ENCODE assay signal across 1 cellular context in genomic region chr14:21104448-21105060, GRCh38.
TF ChIP-seq lines count a peak whose summit lies in the region.

No MANE protein-coding gene starts in this region.

TF ChIP-seq in WTC11, 78 proteins besides CTCF, POLR2A, EP300 and RAD21 (continued from another document):
- TF ChIP-seq, protein P1, sequence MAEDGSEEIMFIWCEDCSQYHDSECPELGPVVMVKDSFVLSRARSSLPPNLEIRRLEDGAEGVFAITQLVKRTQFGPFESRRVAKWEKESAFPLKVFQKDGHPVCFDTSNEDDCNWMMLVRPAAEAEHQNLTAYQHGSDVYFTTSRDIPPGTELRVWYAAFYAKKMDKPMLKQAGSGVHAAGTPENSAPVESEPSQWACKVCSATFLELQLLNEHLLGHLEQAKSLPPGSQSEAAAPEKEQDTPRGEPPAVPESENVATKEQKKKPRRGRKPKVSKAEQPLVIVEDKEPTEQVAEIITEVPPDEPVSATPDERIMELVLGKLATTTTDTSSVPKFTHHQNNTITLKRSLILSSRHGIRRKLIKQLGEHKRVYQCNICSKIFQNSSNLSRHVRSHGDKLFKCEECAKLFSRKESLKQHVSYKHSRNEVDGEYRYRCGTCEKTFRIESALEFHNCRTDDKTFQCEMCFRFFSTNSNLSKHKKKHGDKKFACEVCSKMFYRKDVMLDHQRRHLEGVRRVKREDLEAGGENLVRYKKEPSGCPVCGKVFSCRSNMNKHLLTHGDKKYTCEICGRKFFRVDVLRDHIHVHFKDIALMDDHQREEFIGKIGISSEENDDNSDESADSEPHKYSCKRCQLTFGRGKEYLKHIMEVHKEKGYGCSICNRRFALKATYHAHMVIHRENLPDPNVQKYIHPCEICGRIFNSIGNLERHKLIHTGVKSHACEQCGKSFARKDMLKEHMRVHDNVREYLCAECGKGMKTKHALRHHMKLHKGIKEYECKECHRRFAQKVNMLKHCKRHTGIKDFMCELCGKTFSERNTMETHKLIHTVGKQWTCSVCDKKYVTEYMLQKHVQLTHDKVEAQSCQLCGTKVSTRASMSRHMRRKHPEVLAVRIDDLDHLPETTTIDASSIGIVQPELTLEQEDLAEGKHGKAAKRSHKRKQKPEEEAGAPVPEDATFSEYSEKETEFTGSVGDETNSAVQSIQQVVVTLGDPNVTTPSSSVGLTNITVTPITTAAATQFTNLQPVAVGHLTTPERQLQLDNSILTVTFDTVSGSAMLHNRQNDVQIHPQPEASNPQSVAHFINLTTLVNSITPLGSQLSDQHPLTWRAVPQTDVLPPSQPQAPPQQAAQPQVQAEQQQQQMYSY (CRISPR knock-in tag; IDR thresholded peaks at IDR 0.05): no peak
- TF ChIP-seq FOXP1 (CRISPR knock-in tag; IDR thresholded peaks at IDR 0.05; ENCODE audit: borderline replicate concordance): no peak
- TF ChIP-seq OVOL2 (CRISPR knock-in tag; IDR thresholded peaks at IDR 0.05; ENCODE audit: borderline replicate concordance): no peak
- no peak for TF ChIP-seq ELF4 (CRISPR knock-in tag; IDR thresholded peaks at IDR 0.05; ENCODE audit: low read depth)
- TF ChIP-seq TCF7 (CRISPR knock-in tag; IDR thresholded peaks at IDR 0.05; ENCODE audit: low read depth): no peak
- no peak for TF ChIP-seq NFATC4 (CRISPR knock-in tag; IDR thresholded peaks at IDR 0.05)
- no peak for TF ChIP-seq ZNF138 (CRISPR knock-in tag; conservative IDR thresholded peaks at IDR 0.05)
- TF ChIP-seq RELA (CRISPR knock-in tag; IDR thresholded peaks at IDR 0.05; ENCODE audit: borderline replicate concordance): no peak
- TF ChIP-seq ZNF232 (CRISPR knock-in tag; IDR thresholded peaks at IDR 0.05): no peak
- no peak for TF ChIP-seq ATF2 (CRISPR knock-in tag; IDR thresholded peaks at IDR 0.05; ENCODE audit: borderline replicate concordance, low read depth)
- TF ChIP-seq ZNF219 (CRISPR knock-in tag; IDR thresholded peaks at IDR 0.05; ENCODE audit: borderline replicate concordance): no peak
TF ChIP-seq in WTC11: peak in this region for 3.
